In the genomic region with DNA sequence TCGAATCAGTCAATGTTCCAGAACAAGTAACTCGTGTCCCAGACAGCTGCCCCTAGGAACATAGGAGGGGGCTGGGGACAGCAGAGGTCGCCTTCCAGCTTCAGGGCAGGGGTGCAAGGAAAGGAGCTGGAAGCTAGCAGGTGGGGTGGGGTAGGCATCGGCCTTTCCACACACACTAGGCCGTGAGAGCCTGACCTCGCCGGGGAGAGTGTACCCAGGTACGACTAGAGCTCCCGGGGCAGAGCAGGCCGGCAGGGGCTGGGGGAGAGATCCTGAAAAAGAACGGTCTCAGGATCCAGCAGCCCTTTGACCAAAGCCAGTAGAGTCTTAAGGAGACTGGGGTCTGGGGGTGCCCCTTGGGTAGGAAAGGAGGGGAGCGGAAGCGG, we compare ENCODE assay signal across 20 cellular contexts.
DNase-seq lines count a peak whose midpoint lies in the region; ATAC-seq, FAIRE-seq and TF ChIP-seq lines count a peak whose summit lies in the region.
"Had no signal": no experiment of that assay in that cellular context is flagged by ENCODE, and none has a peak within 500 bp of the region (broad histone marks: within the 10 kb centered on the region; RNA-seq: fewer than 3 reads in every experiment).

No MANE protein-coding gene starts in this region.

- H3K4me1 ChIP-seq in HepG2 (ENCODE audit: insufficient read depth, low read length) (peaks cover 100% of the 10 kb centered on the region), right lobe of liver (no peaks in the 10 kb centered on the region), tibial nerve (peaks cover 0 to 65% (median 33%) of the 10 kb centered on the region in 4 donors)

- H3K36me3 ChIP-seq in HepG2 (replicated peaks in 1 of 2; ENCODE audit: control insufficient read depth in 1 of 2, insufficient read depth in 2 of 2, low read length in 2 of 2), result no peaks in the 10 kb centered on the region; a peak in 3 of 5 replicates
- H3K36me3 ChIP-seq in right lobe of liver, result no peaks in the 10 kb centered on the region
- no peaks in the 10 kb centered on the region for H3K36me3 ChIP-seq in neural cell (ENCODE audit: insufficient read depth, low read length)
- H3K36me3 ChIP-seq in tibial nerve, result no peaks in the 10 kb centered on the region

- H3K27ac Mint-ChIP-seq in WTC11, result 0 out of 2 replicates have a peak overlapping the region, but pooled peaks have one; percentile 60
- H3K27ac Mint-ChIP-seq: CD4-positive, alpha-beta memory T cell had no signal

- DNase-seq in HepG2 (ENCODE audit: low spot score) (no peak), right lobe of liver (no peak), WTC11 (ENCODE audit: low spot score) (no peak), tibial nerve (ENCODE audit: low spot score in 2 of 2) (no peak), erythroblast (lab: John Stamatoyannopoulos, UW) (no peak), activated gamma-delta T cell (lab: John Stamatoyannopoulos, UW) (no peak)
- DNase-seq: 8988T; ACHN; CD4-positive, alpha-beta memory T cell; DMS153; EL; IMR-90 had no signal

- TF ChIP-seq RAD21 in HepG2 (CRISPR knock-in tag; IDR thresholded peaks at IDR 0.05) (no peak), neural cell (conservative IDR thresholded peaks at IDR 0.05) (no peak)

- H3K9me3 ChIP-seq in HepG2 (ENCODE audit: low read length), result no peaks in the 10 kb centered on the region
- H3K9me3 ChIP-seq in right lobe of liver, result no peaks in the 10 kb centered on the region
- H3K9me3 ChIP-seq in neural cell (ENCODE audit: low read length), result no peaks in the 10 kb centered on the region
- no peaks in the 10 kb centered on the region for H3K9me3 ChIP-seq in tibial nerve

- no peaks in the 10 kb centered on the region for H3F3A ChIP-seq in neural cell (ENCODE audit: insufficient read depth, low read length, poor library complexity, severe bottlenecking)

- H3K4me3 ChIP-seq in HepG2 (replicated peaks in 1 of 3; ENCODE audit: insufficient read depth in 1 of 3, low read depth in 2 of 3, low read length in 3 of 3), result peak overlapping the region in 1 of 3 experiments; percentile 66; a peak in 1 of 6 replicates
- no peak overlapping the region for H3K4me3 ChIP-seq in right lobe of liver
- no peak overlapping the region for H3K4me3 ChIP-seq in neural cell (ENCODE audit: low read length)
- H3K4me3 ChIP-seq in tibial nerve, result no peak overlapping the region

- H3K4me2 ChIP-seq in HepG2 (ENCODE audit: low read depth, low read length), result peak overlapping the region; percentile 47
- no peak overlapping the region for H3K4me2 ChIP-seq in neural cell (ENCODE audit: low read length)

- H3K27ac ChIP-seq in HepG2 (ENCODE audit: extremely low read length, insufficient read depth, low read length), result peak overlapping the region; percentile 94
- H3K27ac ChIP-seq in right lobe of liver, result no peak overlapping the region
- H3K27ac ChIP-seq in neural cell (ENCODE audit: low read length), result peak overlapping the region; percentile 28
- H3K27ac ChIP-seq in tibial nerve, result peak overlapping the region; percentile 41 to 91 (median 72)
- H3K27ac ChIP-seq: C4-2B had no signal

- no TSS peak for BruUV-seq in HepG2 (replicated peaks; lab: Mats Ljungman, UMichigan)

- peaks cover 2% of the 10 kb centered on the region; the same call in 1 of the 2 replicates for H4K20me1 ChIP-seq in HepG2 (ENCODE audit: insufficient read depth, low read length)
- no peaks in the 10 kb centered on the region for H4K20me1 ChIP-seq in neural cell (ENCODE audit: insufficient read depth)

- H3K27me3 Mint-ChIP-seq in WTC11 (ENCODE audit: low read depth), result no peaks in the 10 kb centered on the region
- H3K27me3 Mint-ChIP-seq: CD4-positive, alpha-beta memory T cell had no signal

- no peak for TF ChIP-seq CTCF in HepG2 (CRISPR knock-in tag; IDR thresholded peaks at IDR 0.05)
- no peak for TF ChIP-seq CTCF in right lobe of liver (IDR thresholded peaks at IDR 0.05)
- TF ChIP-seq CTCF in WTC11 (IDR thresholded peaks at IDR 0.05), result no peak
- no peak for TF ChIP-seq CTCF in neural cell (IDR thresholded peaks at IDR 0.05; ENCODE audit: poor library complexity, severe bottlenecking)
- no peak for TF ChIP-seq CTCF in tibial nerve (IDR thresholded peaks at IDR 0.05)

- FAIRE-seq in HepG2 (lab: Jason Lieb, UNC), result no peak
- FAIRE-seq: D721Med, G401.6, GM12891, GM19239, H1 had no signal

- no peak for TF ChIP-seq EP300 in HepG2 (IDR thresholded peaks at IDR 0.05; ENCODE audit: low read depth in 2 of 2, low read length in 2 of 2)
- TF ChIP-seq EP300 in HepG2 (CRISPR knock-in tag; IDR thresholded peaks at IDR 0.05; ENCODE audit: borderline replicate concordance), result no peak
- no peak for TF ChIP-seq EP300 in neural cell (conservative IDR thresholded peaks at IDR 0.05; ENCODE audit: poor library complexity, severe bottlenecking)
- TF ChIP-seq EP300 in tibial nerve (IDR thresholded peaks at IDR 0.05), result no peak

- in situ Hi-C loops in HepG2 (cut with HindIII; ENCODE audit: extremely low pct_ligation_motif_present, low pct_unique_long_range_greater_than_20kb), result no loop called here

- CTCF ChIA-PET in HepG2 (lab: Yijun Ruan, JAX; ENCODE audit: low intra/inter-chr PET ratio, low total read pairs) (no interaction called here), WTC11 (lab: Charles Lee) (interaction anchor here (0.7 to 3.0 kb wide), 6 partner anchors 11 to 145 kb away, joined by 3 to 9 read pairs (median 4); no protein-coding TSS in a partner anchor)

- H3K36me3 Mint-ChIP-seq in WTC11, result no peaks in the 10 kb centered on the region
- H3K36me3 Mint-ChIP-seq: CD4-positive, alpha-beta memory T cell had no signal

- no peak overlapping the region for H3K4me3 Mint-ChIP-seq in WTC11
- H3K4me3 Mint-ChIP-seq: CD4-positive, alpha-beta memory T cell had no signal

- ATAC-seq in HepG2, result no peak
- ATAC-seq in right lobe of liver, result no peak
- no peak for ATAC-seq in WTC11
- ATAC-seq in HG03378 (IDR thresholded peaks at IDR 0.05; ENCODE audit: unreplicated experiment), result no peak

- H3K4me1 Mint-ChIP-seq in WTC11, result peaks cover 5% of the 10 kb centered on the region; the same call in 1 of the 2 replicates
- H3K4me1 Mint-ChIP-seq: CD4-positive, alpha-beta memory T cell had no signal

- H3K9me2 ChIP-seq in neural cell (ENCODE audit: insufficient read depth, low read length), result no peaks in the 10 kb centered on the region

- H3K79me2 ChIP-seq in HepG2 (ENCODE audit: insufficient read depth, low read length) (peaks cover 89% of the 10 kb centered on the region), neural cell (replicated peaks; ENCODE audit: insufficient read depth, low read length) (no peaks in the 10 kb centered on the region)

- TF ChIP-seq POLR2A in HepG2 (IDR thresholded peaks at IDR 0.05; ENCODE audit: insufficient read depth in 1 of 2, low read depth in 2 of 2, low read length in 2 of 2), result no peak
- TF ChIP-seq POLR2A in right lobe of liver (IDR thresholded peaks at IDR 0.05), result no peak
- TF ChIP-seq POLR2A in tibial nerve (IDR thresholded peaks at IDR 0.05), result no peak
- no peak for TF ChIP-seq POLR2A in erythroblast (IDR thresholded peaks at IDR 0.05; ENCODE audit: low read length)

- WGBS in HepG2 (ENCODE audit: low lambda C conversion rate), result 94% methylated on average over 7 of the region's 13 CpGs
- 72% methylated on average over 10 of the region's 13 CpGs for WGBS in right lobe of liver (ENCODE audit: insufficient coverage, low coverage, low lambda C conversion rate, missing lambda C conversion rate)
- WGBS in tibial nerve, 2 donors, result 63 to 70% methylated on average over 13 of the region's 13 CpGs

- H3K9me3 Mint-ChIP-seq in WTC11, result no peaks in the 10 kb centered on the region
- H3K9me3 Mint-ChIP-seq: CD4-positive, alpha-beta memory T cell had no signal

- POLR2A ChIA-PET in HepG2 (lab: Yijun Ruan, JAX) (interaction anchor here (1.0 to 1.4 kb wide), 4 partner anchors 8 to 121 kb away, joined by 3 to 16 read pairs (median 4); no protein-coding TSS in a partner anchor), WTC11 (lab: Charles Lee) (interaction anchor here (0.6 kb wide), 1 partner anchor 987 kb away, joined by 5 read pairs; no protein-coding TSS in a partner anchor)

- H2AFZ ChIP-seq in HepG2 (ENCODE audit: low read length) (no peak overlapping the region), neural cell (ENCODE audit: low read depth, low read length) (no peak overlapping the region)

- H3K9ac ChIP-seq in HepG2 (ENCODE audit: insufficient read depth, low read depth, low read length), result peak overlapping the region; percentile 25
- H3K9ac ChIP-seq in neural cell (ENCODE audit: low read length), result no peak overlapping the region

- intact Hi-C loops in HepG2 (cut with micrococcal nuclease; ENCODE audit: unreplicated experiment), result no loop called here
- intact Hi-C loops in right lobe of liver (cut with DNase I), result no loop called here

- H3K27me3 ChIP-seq in HepG2 (ENCODE audit: control insufficient read depth in 1 of 2, insufficient read depth in 2 of 2, low read length in 2 of 2) (no peaks in the 10 kb centered on the region), right lobe of liver (no peaks in the 10 kb centered on the region), neural cell (ENCODE audit: insufficient read depth, low read depth, low read length) (no peaks in the 10 kb centered on the region), tibial nerve (no peaks in the 10 kb centered on the region)

TF ChIP-seq in WTC11, 78 proteins besides CTCF, POLR2A, EP300 and RAD21 (continues in another document):
- TF ChIP-seq CBFB (CRISPR knock-in tag; IDR thresholded peaks at IDR 0.05; ENCODE audit: low read depth), result no peak

TF ChIP-seq in neural cell, 6 proteins besides CTCF, POLR2A, EP300 and RAD21 (continues in another document):
- TF ChIP-seq, protein P1, sequence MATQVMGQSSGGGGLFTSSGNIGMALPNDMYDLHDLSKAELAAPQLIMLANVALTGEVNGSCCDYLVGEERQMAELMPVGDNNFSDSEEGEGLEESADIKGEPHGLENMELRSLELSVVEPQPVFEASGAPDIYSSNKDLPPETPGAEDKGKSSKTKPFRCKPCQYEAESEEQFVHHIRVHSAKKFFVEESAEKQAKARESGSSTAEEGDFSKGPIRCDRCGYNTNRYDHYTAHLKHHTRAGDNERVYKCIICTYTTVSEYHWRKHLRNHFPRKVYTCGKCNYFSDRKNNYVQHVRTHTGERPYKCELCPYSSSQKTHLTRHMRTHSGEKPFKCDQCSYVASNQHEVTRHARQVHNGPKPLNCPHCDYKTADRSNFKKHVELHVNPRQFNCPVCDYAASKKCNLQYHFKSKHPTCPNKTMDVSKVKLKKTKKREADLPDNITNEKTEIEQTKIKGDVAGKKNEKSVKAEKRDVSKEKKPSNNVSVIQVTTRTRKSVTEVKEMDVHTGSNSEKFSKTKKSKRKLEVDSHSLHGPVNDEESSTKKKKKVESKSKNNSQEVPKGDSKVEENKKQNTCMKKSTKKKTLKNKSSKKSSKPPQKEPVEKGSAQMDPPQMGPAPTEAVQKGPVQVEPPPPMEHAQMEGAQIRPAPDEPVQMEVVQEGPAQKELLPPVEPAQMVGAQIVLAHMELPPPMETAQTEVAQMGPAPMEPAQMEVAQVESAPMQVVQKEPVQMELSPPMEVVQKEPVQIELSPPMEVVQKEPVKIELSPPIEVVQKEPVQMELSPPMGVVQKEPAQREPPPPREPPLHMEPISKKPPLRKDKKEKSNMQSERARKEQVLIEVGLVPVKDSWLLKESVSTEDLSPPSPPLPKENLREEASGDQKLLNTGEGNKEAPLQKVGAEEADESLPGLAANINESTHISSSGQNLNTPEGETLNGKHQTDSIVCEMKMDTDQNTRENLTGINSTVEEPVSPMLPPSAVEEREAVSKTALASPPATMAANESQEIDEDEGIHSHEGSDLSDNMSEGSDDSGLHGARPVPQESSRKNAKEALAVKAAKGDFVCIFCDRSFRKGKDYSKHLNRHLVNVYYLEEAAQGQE (IDR thresholded peaks at IDR 0.05; ENCODE audit: borderline replicate concordance), result no peak

Comparison
In these comparisons a context has a peak if more than half of its experiments do, and no peak if none do; other contexts are left out.
1. H3K27ac ChIP-seq: peak in HepG2 (single experiment), neural cell (single experiment) and tibial nerve (4 of 4); none in right lobe of liver (0 of 3).